Comparison of ENCODE assay signal across 28 cellular contexts in the genomic region with DNA sequence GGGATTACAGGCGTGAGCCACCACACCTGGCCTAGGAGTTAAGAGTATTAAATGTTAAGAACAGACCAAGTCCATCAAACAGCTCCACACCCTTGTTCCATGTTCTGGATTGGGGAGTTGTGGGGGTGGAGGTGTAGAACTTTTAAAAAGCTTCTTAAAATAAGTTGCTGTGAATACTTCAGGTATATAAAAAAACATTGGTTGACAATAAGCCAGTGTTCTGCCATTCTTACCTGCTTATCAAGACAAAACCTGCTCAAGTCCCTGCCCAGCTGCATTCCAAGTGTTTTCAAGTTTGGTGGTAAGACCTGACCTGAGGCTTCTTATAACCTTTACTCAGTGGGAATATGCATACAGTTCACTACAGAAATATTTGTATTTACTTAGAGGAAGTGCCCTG. TPM values are rescaled to one million over a fixed set of nuclear protein-coding genes. Genes with fewer than 3 reads are reported as not detected.
A peak's percentile ranks its signal among the peaks of the same experiment; 100 is the strongest.
DNase-seq lines count a peak whose midpoint lies in the region; ATAC-seq and TF ChIP-seq lines count a peak whose summit lies in the region.
"Had no signal": no experiment of that assay in that cellular context is flagged by ENCODE, and none has a peak within 500 bp of the region (broad histone marks: within the 10 kb centered on the region; RNA-seq: fewer than 3 reads in every experiment).

No MANE protein-coding gene starts in this region.

- H3K4me1 ChIP-seq in esophagus squamous epithelium = peaks cover 3 to 46% (median 9%) of the 10 kb centered on the region in 3 donors
- H3K4me1 ChIP-seq in upper lobe of right lung = peaks cover 5% of the 10 kb centered on the region
- H3K4me1 ChIP-seq: colonic mucosa had no signal

- TF ChIP-seq CTCF in RWPE1 (conservative IDR thresholded peaks at IDR 0.05; ENCODE audit: low read depth) (no peak), esophagus squamous epithelium (IDR thresholded peaks at IDR 0.05) (no peak), upper lobe of right lung (IDR thresholded peaks at IDR 0.05) (no peak)

- peak; percentile 61 for ATAC-seq in upper lobe of right lung
- no peak for ATAC-seq in T-helper 17 cell
- ATAC-seq: activated CD8-positive, alpha-beta T cell treated with anti-CD3 and anti-CD28 coated beads, Interleukin-2, amount 10 ng/mL, durations not matched to agents 7 days and 5 days; activated naive CD4-positive, alpha-beta T cell treated with anti-CD3 and anti-CD28 coated beads, Interleukin-2, amount 50 U/mL, for 72 hours; natural killer cell treated with Interleukin-12 subunit alpha and Interleukin-12 subunit beta and Interleukin-15 and Interleukin-18, amount 100 ng/mL, for 72 hours had no signal

- H3K4me3 Mint-ChIP-seq in T-helper 17 cell = no peak overlapping the region
- H3K4me3 Mint-ChIP-seq in activated CD4-positive, alpha-beta memory T cell treated with anti-CD3 and anti-CD28 coated beads for 36 hours = no peak overlapping the region
- H3K4me3 Mint-ChIP-seq: activated CD8-positive, alpha-beta T cell treated with anti-CD3 and anti-CD28 coated beads, Interleukin-2, amount 10 ng/mL, durations not matched to agents 7 days and 5 days; CD4-positive, CD25-positive, alpha-beta regulatory T cell; HFFc6; natural killer cell treated with Interleukin-12 subunit alpha and Interleukin-12 subunit beta and Interleukin-15 and Interleukin-18, amount 100 ng/mL, for 72 hours had no signal

- POLR2A ChIA-PET in RWPE1 (lab: Yijun Ruan, JAX; ENCODE audit: low non-redundant PET) = no interaction called here
- POLR2A ChIA-PET in activated CD4-positive, alpha-beta memory T cell treated with anti-CD3 and anti-CD28 coated beads for 36 hours (lab: Charles Lee) = no interaction called here

- H3K27ac ChIP-seq in RWPE1 (peak overlapping the region; percentile 64), esophagus squamous epithelium (peak overlapping the region; percentile 30 to 64 (median 48)), upper lobe of right lung (no peak overlapping the region)
- H3K27ac ChIP-seq: colonic mucosa, tibial nerve had no signal

- H3K9me3 Mint-ChIP-seq in activated CD4-positive, alpha-beta memory T cell treated with anti-CD3 and anti-CD28 coated beads for 36 hours = no peaks in the 10 kb centered on the region
- H3K9me3 Mint-ChIP-seq: activated naive CD4-positive, alpha-beta T cell treated with anti-CD3 and anti-CD28 coated beads, Interleukin-2, amount 50 U/mL, for 72 hours; CD4-positive, CD25-positive, alpha-beta regulatory T cell; HFFc6; natural killer cell treated with Interleukin-12 subunit alpha and Interleukin-12 subunit beta and Interleukin-15 and Interleukin-18, amount 100 ng/mL, for 72 hours had no signal

- CTCF ChIA-PET in RWPE1 (lab: Yijun Ruan, JAX) = no interaction called here
- CTCF ChIA-PET in activated CD4-positive, alpha-beta memory T cell treated with anti-CD3 and anti-CD28 coated beads for 36 hours (lab: Charles Lee) = no interaction called here

- no peaks in the 10 kb centered on the region for H3K27me3 ChIP-seq in esophagus squamous epithelium
- no peaks in the 10 kb centered on the region for H3K27me3 ChIP-seq in upper lobe of right lung
- H3K27me3 ChIP-seq: colonic mucosa, tibial nerve had no signal

- no peak overlapping the region for H3K27ac Mint-ChIP-seq in T-helper 17 cell
- H3K27ac Mint-ChIP-seq in activated CD4-positive, alpha-beta memory T cell treated with anti-CD3 and anti-CD28 coated beads for 36 hours = no peak overlapping the region
- H3K27ac Mint-ChIP-seq: activated CD8-positive, alpha-beta T cell treated with anti-CD3 and anti-CD28 coated beads, Interleukin-2, amount 10 ng/mL, durations not matched to agents 7 days and 5 days; activated naive CD4-positive, alpha-beta T cell treated with anti-CD3 and anti-CD28 coated beads, Interleukin-2, amount 50 U/mL, for 72 hours had no signal

- no peaks in the 10 kb centered on the region for H3K27me3 Mint-ChIP-seq in T-helper 17 cell
- H3K27me3 Mint-ChIP-seq in activated CD4-positive, alpha-beta memory T cell treated with anti-CD3 and anti-CD28 coated beads for 36 hours = no peaks in the 10 kb centered on the region
- H3K27me3 Mint-ChIP-seq: CD4-positive, CD25-positive, alpha-beta regulatory T cell; natural killer cell treated with Interleukin-12 subunit alpha and Interleukin-12 subunit beta and Interleukin-15 and Interleukin-18, amount 100 ng/mL, for 72 hours had no signal

- peaks cover 0 to 41% (median 8%) of the 10 kb centered on the region in 3 donors for H3K36me3 ChIP-seq in esophagus squamous epithelium
- peaks cover 35% of the 10 kb centered on the region for H3K36me3 ChIP-seq in upper lobe of right lung
- H3K36me3 ChIP-seq: colonic mucosa had no signal

- TF ChIP-seq POLR2A in esophagus squamous epithelium (IDR thresholded peaks at IDR 0.05) = no peak

- peaks cover 6% of the 10 kb centered on the region for H3K4me1 Mint-ChIP-seq in T-helper 17 cell
- peaks cover 19% of the 10 kb centered on the region for H3K4me1 Mint-ChIP-seq in activated CD4-positive, alpha-beta memory T cell treated with anti-CD3 and anti-CD28 coated beads for 36 hours (ENCODE audit: low read depth)

- DNase-seq in NCI-H82 (lab: John Stamatoyannopoulos, UW) = peak; percentile 47
- no peak for DNase-seq in NCI-H82 treated with DMSO at 0.1 percent for 48 hours (lab: John Stamatoyannopoulos, UW; ENCODE audit: unreplicated experiment)
- no peak for DNase-seq in RWPE1 (ENCODE audit: low spot score)
- DNase-seq in esophagus squamous epithelium (lab: John Stamatoyannopoulos, UW) = no peak
- no peak for DNase-seq in upper lobe of right lung
- DNase-seq in T-helper 17 cell = no peak
- no peak for DNase-seq in NCI-H524 treated with DMSO at 0.1 percent for 48 hours (lab: John Stamatoyannopoulos, UW)
- no peak for DNase-seq in activated CD4-positive, alpha-beta memory T cell treated with anti-CD3 and anti-CD28 coated beads for 36 hours
- DNase-seq: activated CD4-positive, CD25-positive, alpha-beta regulatory T cell treated with anti-CD3 and anti-CD28 coated beads, Interleukin-2, amount 50 U/mL, for 72 hours; activated CD8-positive, alpha-beta T cell treated with anti-CD3 and anti-CD28 coated beads, Interleukin-2, amount 10 ng/mL, durations not matched to agents 7 days and 5 days; activated effector memory CD4-positive, alpha-beta T cell treated with Interleukin-2 at 50 U/mL for 16 hours; AML-193; amygdala; CD4-positive, CD25-positive, alpha-beta regulatory T cell; colonic mucosa; DND-41; effector CD4-positive, alpha-beta T cell; HFFc6; Kasumi-1; kidney glomerular epithelial cell; NCI-H146; NCI-H748 treated with DMSO at 0.1 percent for 48 hours; occipital lobe; stimulated activated CD4-positive, alpha-beta T cell treated with anti-CD3 and anti-CD28 coated beads, Interleukin-4, amount 100 ng/mL, for 24 hours; T-helper 2 cell had no signal

- peaks cover 3% of the 10 kb centered on the region for H3K36me3 Mint-ChIP-seq in T-helper 17 cell (ENCODE audit: low read depth)
- peaks cover 31% of the 10 kb centered on the region for H3K36me3 Mint-ChIP-seq in activated CD4-positive, alpha-beta memory T cell treated with anti-CD3 and anti-CD28 coated beads for 36 hours

- intact Hi-C loops in esophagus squamous epithelium (cut with DNase I) (no loop called here), upper lobe of right lung (cut with DNase I) (no loop called here)
- intact Hi-C loops in activated CD4-positive, alpha-beta memory T cell treated with anti-CD3 and anti-CD28 coated beads for 36 hours (cut with micrococcal nuclease) = no loop called here

- WGBS in esophagus squamous epithelium, 2 donors = no CpG with 5 or more reads among the region's 1 CpG

- H3K9me3 ChIP-seq in esophagus squamous epithelium (no peaks in the 10 kb centered on the region), upper lobe of right lung (no peaks in the 10 kb centered on the region), T-helper 17 cell (ENCODE audit: control insufficient read depth, low read length, poor library complexity, severe bottlenecking) (no peaks in the 10 kb centered on the region)
- H3K9me3 ChIP-seq: colonic mucosa, tibial nerve had no signal

- no peak overlapping the region for H3K4me3 ChIP-seq in esophagus squamous epithelium
- no peak overlapping the region for H3K4me3 ChIP-seq in upper lobe of right lung
- H3K4me3 ChIP-seq: colonic mucosa, tibial nerve had no signal

RNA-seq across cellular contexts. Expression of a gene that starts 6.4 kb away (rescaled TPM):
- 100 to 1,000 TPM; 110 to 220 (median 214) TPM for total RNA-seq in esophagus squamous epithelium
- total RNA-seq in upper lobe of right lung = 170 TPM
- total RNA-seq in T-helper 17 cell = 100 to 1,000 TPM; 319 to 380 TPM
- 100 to 1,000 TPM; 191 to 197 TPM for total RNA-seq in activated CD4-positive, alpha-beta memory T cell treated with anti-CD3 and anti-CD28 coated beads for 36 hours

RNA-seq across cellular contexts. Expression of a gene that starts 16.6 kb away (rescaled TPM):
- total RNA-seq in esophagus squamous epithelium = 10 to 100 TPM; 50.5 to 86.6 (median 68.5) TPM
- 121 TPM for total RNA-seq in upper lobe of right lung
- 10 to 100 TPM; 49.1 to 53.3 TPM for total RNA-seq in T-helper 17 cell
- total RNA-seq in activated CD4-positive, alpha-beta memory T cell treated with anti-CD3 and anti-CD28 coated beads for 36 hours = 10 to 100 TPM; 45.8 to 54.8 TPM

RNA-seq across cellular contexts. Expression of a gene that starts 41.1 kb away (rescaled TPM):
- total RNA-seq in esophagus squamous epithelium (10 to 100 TPM in 1 of 4 donors, 1 to 10 TPM in 3; 5.5 to 11.7 (median 8.5) TPM), upper lobe of right lung (14.6 TPM), T-helper 17 cell (10 to 100 TPM; 23.2 to 31.3 TPM)
- 10 to 100 TPM; 13.5 to 16.2 TPM for total RNA-seq in activated CD4-positive, alpha-beta memory T cell treated with anti-CD3 and anti-CD28 coated beads for 36 hours

RNA-seq across cellular contexts. Expression of a gene that starts 59.1 kb away (rescaled TPM):
- total RNA-seq in esophagus squamous epithelium = 100 to 1,000 TPM in 1 of 4 donors, 10 to 100 TPM in 3; 60.8 to 119 (median 87.1) TPM
- 93.4 TPM for total RNA-seq in upper lobe of right lung
- total RNA-seq in T-helper 17 cell = 10 to 100 TPM; 43.9 to 53.6 TPM
- 100 to 1,000 TPM; 149 to 150 TPM for total RNA-seq in activated CD4-positive, alpha-beta memory T cell treated with anti-CD3 and anti-CD28 coated beads for 36 hours
